ENCODE assay signal across 12 cellular contexts in genomic region chr7:2104716-2105115, GRCh38.
DNase-seq lines count a peak whose midpoint lies in the region; ATAC-seq and FAIRE-seq lines count a peak whose summit lies in the region.
"Had no signal": no experiment of that assay in that cellular context is flagged by ENCODE, and none has a peak within 500 bp of the region (broad histone marks: within the 10 kb centered on the region; RNA-seq: fewer than 3 reads in every experiment).

No MANE protein-coding gene starts in this region.

- H3K23ac ChIP-seq in mesenchymal stem cell (ENCODE audit: low read length in 2 of 2): no peak overlapping the region

- DNase-seq in Right ventricle myocardium superior (no peak), Right ventricle myocardium inferior (ENCODE audit: missing footprints) (no peak), mesenchymal stem cell (peak; percentile 39), urothelium cell line (ENCODE audit: low spot score) (no peak), inferior parietal cortex (ENCODE audit: extremely low spot score) (no peak), amygdala (lab: John Stamatoyannopoulos, UW) (no peak), amniotic stem cell (lab: John Stamatoyannopoulos, UW) (no peak)
- no peak for DNase-seq in activated naive CD8-positive, alpha-beta T cell treated with anti-CD3 and anti-CD28 coated beads, Interleukin-2, amount 10 ng/mL, durations not matched to agents 7 days and 5 days
- DNase-seq: KG1, NCI-H2171 treated with DMSO at 0.1 percent for 48 hours had no signal

- peaks cover 9% of the 10 kb centered on the region for H3K79me1 ChIP-seq in mesenchymal stem cell (replicated peaks; ENCODE audit: low read length, poor library complexity, severe bottlenecking)

- no peak overlapping the region for H2AK5ac ChIP-seq in mesenchymal stem cell (ENCODE audit: low read length, severe bottlenecking)

- H3K4me1 ChIP-seq in mesenchymal stem cell (ENCODE audit: control insufficient read depth, insufficient read depth, low read depth, low read length): peaks cover 31% of the 10 kb centered on the region

- peak overlapping the region; percentile 68 for H3K9ac ChIP-seq in mesenchymal stem cell (ENCODE audit: low read length)

- peak overlapping the region in 1 of 2 experiments; percentile 23 for H3K4me3 ChIP-seq in mesenchymal stem cell (ENCODE audit: insufficient read depth in 1 of 2, low read depth in 1 of 2, low read length in 2 of 2)

- peaks cover 27% of the 10 kb centered on the region for H3K4me1 Mint-ChIP-seq in activated naive CD8-positive, alpha-beta T cell treated with anti-CD3 and anti-CD28 coated beads, Interleukin-2, amount 10 ng/mL, durations not matched to agents 7 days and 5 days

- no peak overlapping the region for H2AFZ ChIP-seq in mesenchymal stem cell (ENCODE audit: low read depth, low read length)

- H2BK5ac ChIP-seq in mesenchymal stem cell (ENCODE audit: low read depth, low read length, poor library complexity, severe bottlenecking): no peak overlapping the region

- H2BK120ac ChIP-seq in mesenchymal stem cell (ENCODE audit: low read depth, low read length): no peak overlapping the region

- no peak overlapping the region for H3K4me2 ChIP-seq in mesenchymal stem cell (ENCODE audit: low read length, poor library complexity, severe bottlenecking)

- H4K91ac ChIP-seq in mesenchymal stem cell (ENCODE audit: low read length): peak overlapping the region; percentile 4

- H3K9me3 ChIP-seq in mesenchymal stem cell (ENCODE audit: control insufficient read depth, low read length): no peaks in the 10 kb centered on the region
- H3K9me3 ChIP-seq: upper lobe of left lung had no signal

- no peaks in the 10 kb centered on the region for H3K9me3 Mint-ChIP-seq in activated naive CD8-positive, alpha-beta T cell treated with anti-CD3 and anti-CD28 coated beads, Interleukin-2, amount 10 ng/mL, durations not matched to agents 7 days and 5 days

- H3K27ac Mint-ChIP-seq in activated naive CD8-positive, alpha-beta T cell treated with anti-CD3 and anti-CD28 coated beads, Interleukin-2, amount 10 ng/mL, durations not matched to agents 7 days and 5 days: peak overlapping the region; percentile 83

- H4K8ac ChIP-seq in mesenchymal stem cell (ENCODE audit: low read length): peak overlapping the region; percentile 19

- H3K36me3 Mint-ChIP-seq in activated naive CD8-positive, alpha-beta T cell treated with anti-CD3 and anti-CD28 coated beads, Interleukin-2, amount 10 ng/mL, durations not matched to agents 7 days and 5 days: peaks cover 11% of the 10 kb centered on the region

- peaks cover 0 to 26% of the 10 kb centered on the region in 2 experiments for H3K36me3 ChIP-seq in mesenchymal stem cell (ENCODE audit: control insufficient read depth in 1 of 2, insufficient read depth in 2 of 2, low read depth in 1 of 2, low read length in 2 of 2)
- H3K36me3 ChIP-seq: upper lobe of left lung had no signal

- peak; percentile 10 for ATAC-seq in Right ventricle myocardium superior (ENCODE audit: poor library complexity)
- no peak for ATAC-seq in Right ventricle myocardium inferior
- ATAC-seq in activated naive CD8-positive, alpha-beta T cell treated with anti-CD3 and anti-CD28 coated beads, Interleukin-2, amount 10 ng/mL, durations not matched to agents 7 days and 5 days (ENCODE audit: low read depth): no peak

- H3K27me3 ChIP-seq in mesenchymal stem cell (ENCODE audit: control insufficient read depth in 1 of 2, insufficient read depth in 1 of 2, low read length in 2 of 2): no peaks in the 10 kb centered on the region
- H3K27me3 ChIP-seq: upper lobe of left lung had no signal

- intact Hi-C loops in Right ventricle myocardium superior (cut with DNase I) (loop anchor here (5.0 kb wide), 1 partner anchor 98 kb away; no protein-coding TSS in a partner anchor), Right ventricle myocardium inferior (cut with DNase I) (loop anchor here (5.0 to 10.0 kb wide), 3 partner anchors 93 to 250 kb away; partner anchors contain the start of gene EIF3B)

- H3K27me3 Mint-ChIP-seq in activated naive CD8-positive, alpha-beta T cell treated with anti-CD3 and anti-CD28 coated beads, Interleukin-2, amount 10 ng/mL, durations not matched to agents 7 days and 5 days: no peaks in the 10 kb centered on the region

- no peak overlapping the region for H2BK15ac ChIP-seq in mesenchymal stem cell (ENCODE audit: low read depth, poor library complexity, severe bottlenecking)

- no peak overlapping the region for H3K18ac ChIP-seq in mesenchymal stem cell (ENCODE audit: low read depth in 1 of 2, low read length in 2 of 2)

- H3K27ac ChIP-seq in mesenchymal stem cell (ENCODE audit: low read length, poor library complexity, severe bottlenecking): no peak overlapping the region

- H2BK12ac ChIP-seq in mesenchymal stem cell (ENCODE audit: low read length in 2 of 2): peak overlapping the region in 1 of 2 experiments; percentile 7

- 73% methylated on average over 14 of the region's 14 CpGs for WGBS in mesenchymal stem cell

- H3K4me3 Mint-ChIP-seq in activated naive CD8-positive, alpha-beta T cell treated with anti-CD3 and anti-CD28 coated beads, Interleukin-2, amount 10 ng/mL, durations not matched to agents 7 days and 5 days: no peak overlapping the region

- H3K14ac ChIP-seq in mesenchymal stem cell (ENCODE audit: low read length in 2 of 2): peak overlapping the region in 1 of 2 experiments; percentile 15

- POLR2A ChIA-PET in activated naive CD8-positive, alpha-beta T cell treated with anti-CD3 and anti-CD28 coated beads, Interleukin-2, amount 10 ng/mL, durations not matched to agents 7 days and 5 days (lab: Charles Lee): no interaction called here

- FAIRE-seq in urothelium cell line (lab: Jason Lieb, UNC): peak; percentile 87
- FAIRE-seq: colon had no signal

- no peak overlapping the region for H3K4ac ChIP-seq in mesenchymal stem cell (ENCODE audit: low read depth in 1 of 2, low read length in 2 of 2)
